Comparison of ENCODE assay signal across 3 cellular contexts in the genomic region with DNA sequence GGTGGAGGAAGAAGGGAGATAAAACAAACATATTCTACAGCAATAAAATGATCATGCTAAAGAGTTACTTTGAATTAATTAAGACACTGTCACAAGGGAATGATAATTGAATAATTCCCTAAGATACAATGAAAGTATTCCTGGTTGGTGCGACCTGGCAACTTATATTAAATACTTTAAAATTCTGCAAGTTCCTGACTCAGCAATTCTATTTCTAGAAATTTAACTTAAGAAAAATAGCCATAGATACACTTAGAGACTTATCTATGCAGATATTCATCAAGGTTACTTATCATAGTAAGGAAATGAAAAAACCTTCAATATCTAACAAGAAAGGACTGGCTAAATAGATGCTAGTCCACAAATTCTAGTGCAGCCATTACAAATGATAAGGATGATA.
A peak's percentile ranks its signal among the peaks of the same experiment; 100 is the strongest.
TF ChIP-seq lines count a peak whose summit lies in the region.

No MANE protein-coding gene starts in this region.

TF ChIP-seq in A549, 52 proteins besides CTCF, POLR2A, EP300 and RAD21:
- TF ChIP-seq MAFK (IDR thresholded peaks at IDR 0.05; ENCODE audit: partially characterized antibody) = peak; percentile 70
- TF ChIP-seq FOSB (CRISPR knock-in tag; IDR thresholded peaks at IDR 0.05) = no peak

TF ChIP-seq in IMR-90, 13 proteins besides CTCF, POLR2A, EP300 and RAD21:
- no peak for TF ChIP-seq SMC3 (IDR thresholded peaks at IDR 0.05; ENCODE audit: low read depth, low read length)
- peak; percentile 95 for TF ChIP-seq MAFK (IDR thresholded peaks at IDR 0.05; ENCODE audit: low read depth, low read length)
TF ChIP-seq in IMR-90: peak in this region for 1.

TF ChIP-seq in H1, 55 proteins besides CTCF, POLR2A, EP300 and RAD21:
- TF ChIP-seq SIN3A (conservative IDR thresholded peaks at IDR 0.05 in 1 of 2, IDR thresholded peaks at IDR 0.05 in 1 of 2; ENCODE audit: low read depth in 1 of 2, low read length in 2 of 2) (no peak), GTF2F1 (IDR thresholded peaks at IDR 0.05; ENCODE audit: borderline replicate concordance, low read depth, low read length) (no peak), E2F6 (IDR thresholded peaks at IDR 0.05) (no peak), MAFK (IDR thresholded peaks at IDR 0.05; ENCODE audit: low read depth, low read length) (peak; percentile 56; the same call in 1 of the 2 replicates)
- TF ChIP-seq, protein P1, sequence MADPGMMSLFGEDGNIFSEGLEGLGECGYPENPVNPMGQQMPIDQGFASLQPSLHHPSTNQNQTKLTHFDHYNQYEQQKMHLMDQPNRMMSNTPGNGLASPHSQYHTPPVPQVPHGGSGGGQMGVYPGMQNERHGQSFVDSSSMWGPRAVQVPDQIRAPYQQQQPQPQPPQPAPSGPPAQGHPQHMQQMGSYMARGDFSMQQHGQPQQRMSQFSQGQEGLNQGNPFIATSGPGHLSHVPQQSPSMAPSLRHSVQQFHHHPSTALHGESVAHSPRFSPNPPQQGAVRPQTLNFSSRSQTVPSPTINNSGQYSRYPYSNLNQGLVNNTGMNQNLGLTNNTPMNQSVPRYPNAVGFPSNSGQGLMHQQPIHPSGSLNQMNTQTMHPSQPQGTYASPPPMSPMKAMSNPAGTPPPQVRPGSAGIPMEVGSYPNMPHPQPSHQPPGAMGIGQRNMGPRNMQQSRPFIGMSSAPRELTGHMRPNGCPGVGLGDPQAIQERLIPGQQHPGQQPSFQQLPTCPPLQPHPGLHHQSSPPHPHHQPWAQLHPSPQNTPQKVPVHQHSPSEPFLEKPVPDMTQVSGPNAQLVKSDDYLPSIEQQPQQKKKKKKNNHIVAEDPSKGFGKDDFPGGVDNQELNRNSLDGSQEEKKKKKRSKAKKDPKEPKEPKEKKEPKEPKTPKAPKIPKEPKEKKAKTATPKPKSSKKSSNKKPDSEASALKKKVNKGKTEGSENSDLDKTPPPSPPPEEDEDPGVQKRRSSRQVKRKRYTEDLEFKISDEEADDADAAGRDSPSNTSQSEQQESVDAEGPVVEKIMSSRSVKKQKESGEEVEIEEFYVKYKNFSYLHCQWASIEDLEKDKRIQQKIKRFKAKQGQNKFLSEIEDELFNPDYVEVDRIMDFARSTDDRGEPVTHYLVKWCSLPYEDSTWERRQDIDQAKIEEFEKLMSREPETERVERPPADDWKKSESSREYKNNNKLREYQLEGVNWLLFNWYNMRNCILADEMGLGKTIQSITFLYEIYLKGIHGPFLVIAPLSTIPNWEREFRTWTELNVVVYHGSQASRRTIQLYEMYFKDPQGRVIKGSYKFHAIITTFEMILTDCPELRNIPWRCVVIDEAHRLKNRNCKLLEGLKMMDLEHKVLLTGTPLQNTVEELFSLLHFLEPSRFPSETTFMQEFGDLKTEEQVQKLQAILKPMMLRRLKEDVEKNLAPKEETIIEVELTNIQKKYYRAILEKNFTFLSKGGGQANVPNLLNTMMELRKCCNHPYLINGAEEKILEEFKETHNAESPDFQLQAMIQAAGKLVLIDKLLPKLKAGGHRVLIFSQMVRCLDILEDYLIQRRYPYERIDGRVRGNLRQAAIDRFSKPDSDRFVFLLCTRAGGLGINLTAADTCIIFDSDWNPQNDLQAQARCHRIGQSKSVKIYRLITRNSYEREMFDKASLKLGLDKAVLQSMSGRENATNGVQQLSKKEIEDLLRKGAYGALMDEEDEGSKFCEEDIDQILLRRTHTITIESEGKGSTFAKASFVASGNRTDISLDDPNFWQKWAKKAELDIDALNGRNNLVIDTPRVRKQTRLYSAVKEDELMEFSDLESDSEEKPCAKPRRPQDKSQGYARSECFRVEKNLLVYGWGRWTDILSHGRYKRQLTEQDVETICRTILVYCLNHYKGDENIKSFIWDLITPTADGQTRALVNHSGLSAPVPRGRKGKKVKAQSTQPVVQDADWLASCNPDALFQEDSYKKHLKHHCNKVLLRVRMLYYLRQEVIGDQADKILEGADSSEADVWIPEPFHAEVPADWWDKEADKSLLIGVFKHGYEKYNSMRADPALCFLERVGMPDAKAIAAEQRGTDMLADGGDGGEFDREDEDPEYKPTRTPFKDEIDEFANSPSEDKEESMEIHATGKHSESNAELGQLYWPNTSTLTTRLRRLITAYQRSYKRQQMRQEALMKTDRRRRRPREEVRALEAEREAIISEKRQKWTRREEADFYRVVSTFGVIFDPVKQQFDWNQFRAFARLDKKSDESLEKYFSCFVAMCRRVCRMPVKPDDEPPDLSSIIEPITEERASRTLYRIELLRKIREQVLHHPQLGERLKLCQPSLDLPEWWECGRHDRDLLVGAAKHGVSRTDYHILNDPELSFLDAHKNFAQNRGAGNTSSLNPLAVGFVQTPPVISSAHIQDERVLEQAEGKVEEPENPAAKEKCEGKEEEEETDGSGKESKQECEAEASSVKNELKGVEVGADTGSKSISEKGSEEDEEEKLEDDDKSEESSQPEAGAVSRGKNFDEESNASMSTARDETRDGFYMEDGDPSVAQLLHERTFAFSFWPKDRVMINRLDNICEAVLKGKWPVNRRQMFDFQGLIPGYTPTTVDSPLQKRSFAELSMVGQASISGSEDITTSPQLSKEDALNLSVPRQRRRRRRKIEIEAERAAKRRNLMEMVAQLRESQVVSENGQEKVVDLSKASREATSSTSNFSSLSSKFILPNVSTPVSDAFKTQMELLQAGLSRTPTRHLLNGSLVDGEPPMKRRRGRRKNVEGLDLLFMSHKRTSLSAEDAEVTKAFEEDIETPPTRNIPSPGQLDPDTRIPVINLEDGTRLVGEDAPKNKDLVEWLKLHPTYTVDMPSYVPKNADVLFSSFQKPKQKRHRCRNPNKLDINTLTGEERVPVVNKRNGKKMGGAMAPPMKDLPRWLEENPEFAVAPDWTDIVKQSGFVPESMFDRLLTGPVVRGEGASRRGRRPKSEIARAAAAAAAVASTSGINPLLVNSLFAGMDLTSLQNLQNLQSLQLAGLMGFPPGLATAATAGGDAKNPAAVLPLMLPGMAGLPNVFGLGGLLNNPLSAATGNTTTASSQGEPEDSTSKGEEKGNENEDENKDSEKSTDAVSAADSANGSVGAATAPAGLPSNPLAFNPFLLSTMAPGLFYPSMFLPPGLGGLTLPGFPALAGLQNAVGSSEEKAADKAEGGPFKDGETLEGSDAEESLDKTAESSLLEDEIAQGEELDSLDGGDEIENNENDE (IDR thresholded peaks at IDR 0.05; ENCODE audit: insufficient replicate concordance, low read length) = no peak
